ENCODE assay signal across 8 cellular contexts in genomic region chr2:42567806-42568429, GRCh38. TPM values are rescaled to one million over a fixed set of nuclear protein-coding genes. Genes with fewer than 3 reads are reported as not detected.
DNase-seq lines count a peak whose midpoint lies in the region; ATAC-seq and TF ChIP-seq lines count a peak whose summit lies in the region.

No MANE protein-coding gene starts in this region.

- TF ChIP-seq CTCF in OCI-LY7 (conservative IDR thresholded peaks at IDR 0.05; ENCODE audit: low read length), result no peak

- H2AFZ ChIP-seq in OCI-LY7 (ENCODE audit: low read length), result no peak overlapping the region; the same call in 1 of the 2 replicates

- POLR2A ChIA-PET in OCI-LY7 (lab: Charles Lee), result interaction anchor here (0.7 to 2.8 kb wide), 9 partner anchors 11 to 70 kb away, joined by 3 to 58 read pairs (median 6); no protein-coding TSS in a partner anchor

- H3K4me1 Mint-ChIP-seq in memory B cell, result peaks cover 28% of the 10 kb centered on the region

- DNase-seq in AG08395 (ENCODE audit: low spot score) (peak; percentile 7), OCI-LY7 (ENCODE audit: low spot score) (peak; percentile 92), cerebellar cortex (ENCODE audit: low spot score) (peak; percentile 54), memory B cell (ENCODE audit: low spot score in 2 of 2) (peak; percentile 46 to 49), NOMO-1 treated with dmso at 0.1 percent for 144 hours (lab: John Stamatoyannopoulos, UW; ENCODE audit: unreplicated experiment) (no peak)

- H3K27me3 ChIP-seq in thymus (ENCODE audit: control insufficient read depth, insufficient read depth), result no peaks in the 10 kb centered on the region

- 73% methylated on average over 12 of the region's 12 CpGs for WGBS in thymus

- peak overlapping the region; percentile 92 for H3K27ac Mint-ChIP-seq in memory B cell

- H3K9me3 ChIP-seq in OCI-LY7 (ENCODE audit: low read length), result no peaks in the 10 kb centered on the region
- H3K9me3 ChIP-seq in thymus (ENCODE audit: control insufficient read depth), result no peaks in the 10 kb centered on the region

- peaks cover 39% of the 10 kb centered on the region for H3K79me2 ChIP-seq in OCI-LY7 (ENCODE audit: insufficient read depth, low read depth, low read length)

- H3K9me3 Mint-ChIP-seq in memory B cell, result no peaks in the 10 kb centered on the region

- H4K20me1 ChIP-seq in OCI-LY7 (ENCODE audit: insufficient read depth, low read length), result no peaks in the 10 kb centered on the region

- ATAC-seq in GM18517 (IDR thresholded peaks at IDR 0.05; ENCODE audit: unreplicated experiment) (peak; percentile 71), HG02973 (IDR thresholded peaks at IDR 0.05; ENCODE audit: unreplicated experiment) (peak; percentile 53), memory B cell (ENCODE audit: low read depth) (peak; percentile 63)

- peaks cover under 1% of the 10 kb centered on the region for H3K36me3 Mint-ChIP-seq in memory B cell

- intact Hi-C loops in OCI-LY7 (cut with micrococcal nuclease; ENCODE audit: unreplicated experiment), result loop anchor here (1.0 to 10.0 kb wide), 6 partner anchors 21 to 647 kb away; no protein-coding TSS in a partner anchor

- H3K27ac ChIP-seq in OCI-LY7 (ENCODE audit: low read depth, low read length, poor library complexity, severe bottlenecking), result peak overlapping the region; percentile 99
- H3K27ac ChIP-seq in thymus (ENCODE audit: low read depth), result peak overlapping the region; percentile 97

- H3K4me3 ChIP-seq in OCI-LY7 (ENCODE audit: low read depth, low read length, poor library complexity, severe bottlenecking), result peak overlapping the region; percentile 96
- peak overlapping the region; percentile 77 for H3K4me3 ChIP-seq in thymus (ENCODE audit: low read length)

- no peaks in the 10 kb centered on the region for H3K27me3 Mint-ChIP-seq in memory B cell

- no TSS peak for BruUV-seq in OCI-LY7 (replicated peaks; lab: Mats Ljungman, UMichigan)

- CTCF ChIA-PET in OCI-LY7 (lab: Charles Lee; ENCODE audit: unreplicated experiment), result interaction anchor here (0.8 to 1.7 kb wide), 2 partner anchors 9 to 21 kb away, joined by 3 to 7 read pairs; no protein-coding TSS in a partner anchor

- H3K4me2 ChIP-seq in OCI-LY7 (ENCODE audit: low read length), result peak overlapping the region; percentile 90

- peak overlapping the region; percentile 88 for H3K4me3 Mint-ChIP-seq in memory B cell

- H3K36me3 ChIP-seq in OCI-LY7 (ENCODE audit: insufficient read depth, low read length), result peaks cover 36% of the 10 kb centered on the region
- peaks cover 3% of the 10 kb centered on the region for H3K36me3 ChIP-seq in thymus (ENCODE audit: control insufficient read depth, insufficient read depth)

- H3K4me1 ChIP-seq in OCI-LY7 (ENCODE audit: insufficient read depth, low read length, poor library complexity, severe bottlenecking) (peaks cover 64% of the 10 kb centered on the region), thymus (ENCODE audit: control insufficient read depth, insufficient read depth, low read length) (peaks cover 35% of the 10 kb centered on the region)

- H3K9me2 ChIP-seq in OCI-LY7 (ENCODE audit: insufficient read depth, low read length), result no peaks in the 10 kb centered on the region

RNA-seq across cellular contexts. Expression of gene MTA3, which starts 0.5 kb away (rescaled TPM):
- 66.7 and 72.7 TPM in 2 replicates for total RNA-seq in OCI-LY7 (2014; rRNA removed; shearing (Covaris generic))
- total RNA-seq in OCI-LY7 (2022), result 183 and 205 TPM in 2 replicates
- 64.9 TPM for polyA plus RNA-seq in thymus
